In the genomic region with DNA sequence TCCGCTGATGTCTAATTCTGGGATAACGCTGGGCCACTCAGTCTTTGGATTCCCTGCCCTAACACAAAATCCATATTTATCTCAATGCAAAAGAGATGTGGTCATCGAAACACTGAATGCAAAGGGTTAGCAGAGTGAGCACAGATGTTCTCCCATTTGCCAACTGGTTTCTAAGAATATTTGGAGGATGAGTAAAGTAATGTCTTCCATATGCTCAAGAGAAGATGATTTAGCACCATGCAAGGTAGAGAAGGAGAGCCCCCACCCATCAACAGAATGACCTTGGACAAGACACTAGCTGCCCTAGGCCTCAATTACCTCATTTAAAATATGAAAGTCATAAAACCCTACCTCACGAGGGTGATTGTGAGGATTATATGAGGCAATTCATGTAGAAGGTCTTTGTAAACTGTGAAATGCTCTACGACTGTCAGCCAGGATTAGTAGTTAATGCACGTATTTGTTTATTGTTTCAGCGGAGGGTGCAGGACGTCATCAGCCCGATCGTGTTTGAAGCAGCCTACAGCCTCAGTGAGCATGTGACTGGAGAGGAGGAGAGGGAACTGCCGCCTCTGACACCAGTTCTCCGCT, we compare ENCODE assay signal across 1 cellular context.
TF ChIP-seq lines count a peak whose summit lies in the region.

No MANE protein-coding gene starts in this region.

TF ChIP-seq in HEK293, 187 proteins besides CTCF, POLR2A, EP300 and RAD21 (continued from another document):
- TF ChIP-seq, protein P1, sequence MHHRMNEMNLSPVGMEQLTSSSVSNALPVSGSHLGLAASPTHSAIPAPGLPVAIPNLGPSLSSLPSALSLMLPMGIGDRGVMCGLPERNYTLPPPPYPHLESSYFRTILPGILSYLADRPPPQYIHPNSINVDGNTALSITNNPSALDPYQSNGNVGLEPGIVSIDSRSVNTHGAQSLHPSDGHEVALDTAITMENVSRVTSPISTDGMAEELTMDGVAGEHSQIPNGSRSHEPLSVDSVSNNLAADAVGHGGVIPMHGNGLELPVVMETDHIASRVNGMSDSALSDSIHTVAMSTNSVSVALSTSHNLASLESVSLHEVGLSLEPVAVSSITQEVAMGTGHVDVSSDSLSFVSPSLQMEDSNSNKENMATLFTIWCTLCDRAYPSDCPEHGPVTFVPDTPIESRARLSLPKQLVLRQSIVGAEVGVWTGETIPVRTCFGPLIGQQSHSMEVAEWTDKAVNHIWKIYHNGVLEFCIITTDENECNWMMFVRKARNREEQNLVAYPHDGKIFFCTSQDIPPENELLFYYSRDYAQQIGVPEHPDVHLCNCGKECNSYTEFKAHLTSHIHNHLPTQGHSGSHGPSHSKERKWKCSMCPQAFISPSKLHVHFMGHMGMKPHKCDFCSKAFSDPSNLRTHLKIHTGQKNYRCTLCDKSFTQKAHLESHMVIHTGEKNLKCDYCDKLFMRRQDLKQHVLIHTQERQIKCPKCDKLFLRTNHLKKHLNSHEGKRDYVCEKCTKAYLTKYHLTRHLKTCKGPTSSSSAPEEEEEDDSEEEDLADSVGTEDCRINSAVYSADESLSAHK (tag by site-specific recombination; IDR thresholded peaks at IDR 0.05) = 0 out of 2 replicates have a peak, but pooled peaks have one; percentile 28
- TF ChIP-seq FEZF1 (tag by site-specific recombination; IDR thresholded peaks at IDR 0.05) = peak; percentile 96
- TF ChIP-seq ZBTB21 (tag by site-specific recombination; IDR thresholded peaks at IDR 0.05) = peak; percentile 79
- TF ChIP-seq ZFP69B (tag by site-specific recombination; IDR thresholded peaks at IDR 0.05) = peak; percentile 67; the same call in 1 of the 2 replicates
- TF ChIP-seq ZSCAN16 (tag by site-specific recombination; IDR thresholded peaks at IDR 0.05) = no peak; the same call in 1 of the 2 replicates
- TF ChIP-seq, protein P2, sequence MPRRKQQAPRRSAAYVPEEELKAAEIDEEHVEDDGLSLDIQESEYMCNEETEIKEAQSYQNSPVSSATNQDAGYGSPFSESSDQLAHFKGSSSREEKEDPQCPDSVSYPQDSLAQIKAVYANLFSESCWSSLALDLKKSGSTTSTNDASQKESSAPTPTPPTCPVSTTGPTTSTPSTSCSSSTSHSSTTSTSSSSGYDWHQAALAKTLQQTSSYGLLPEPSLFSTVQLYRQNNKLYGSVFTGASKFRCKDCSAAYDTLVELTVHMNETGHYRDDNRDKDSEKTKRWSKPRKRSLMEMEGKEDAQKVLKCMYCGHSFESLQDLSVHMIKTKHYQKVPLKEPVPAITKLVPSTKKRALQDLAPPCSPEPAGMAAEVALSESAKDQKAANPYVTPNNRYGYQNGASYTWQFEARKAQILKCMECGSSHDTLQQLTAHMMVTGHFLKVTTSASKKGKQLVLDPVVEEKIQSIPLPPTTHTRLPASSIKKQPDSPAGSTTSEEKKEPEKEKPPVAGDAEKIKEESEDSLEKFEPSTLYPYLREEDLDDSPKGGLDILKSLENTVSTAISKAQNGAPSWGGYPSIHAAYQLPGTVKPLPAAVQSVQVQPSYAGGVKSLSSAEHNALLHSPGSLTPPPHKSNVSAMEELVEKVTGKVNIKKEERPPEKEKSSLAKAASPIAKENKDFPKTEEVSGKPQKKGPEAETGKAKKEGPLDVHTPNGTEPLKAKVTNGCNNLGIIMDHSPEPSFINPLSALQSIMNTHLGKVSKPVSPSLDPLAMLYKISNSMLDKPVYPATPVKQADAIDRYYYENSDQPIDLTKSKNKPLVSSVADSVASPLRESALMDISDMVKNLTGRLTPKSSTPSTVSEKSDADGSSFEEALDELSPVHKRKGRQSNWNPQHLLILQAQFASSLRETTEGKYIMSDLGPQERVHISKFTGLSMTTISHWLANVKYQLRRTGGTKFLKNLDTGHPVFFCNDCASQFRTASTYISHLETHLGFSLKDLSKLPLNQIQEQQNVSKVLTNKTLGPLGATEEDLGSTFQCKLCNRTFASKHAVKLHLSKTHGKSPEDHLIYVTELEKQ (tag by site-specific recombination; IDR thresholded peaks at IDR 0.05; ENCODE audit: borderline replicate concordance) = peak; percentile 49; the same call in 1 of the 2 replicates
- TF ChIP-seq ZFP3 (tag by site-specific recombination; IDR thresholded peaks at IDR 0.05; ENCODE audit: low read depth) = no peak
- peak; percentile 54; the same call in 1 of the 2 replicates for TF ChIP-seq TCF7L2 (IDR thresholded peaks at IDR 0.05; ENCODE audit: borderline replicate concordance, low read depth, low read length)
- no peak for TF ChIP-seq ZSCAN23 (tag by site-specific recombination; IDR thresholded peaks at IDR 0.05)
- peak; percentile 45; the same call in 1 of the 2 replicates for TF ChIP-seq OVOL3 (tag by site-specific recombination; IDR thresholded peaks at IDR 0.05)
- no peak for TF ChIP-seq ZNF112 (tag by site-specific recombination; IDR thresholded peaks at IDR 0.05)
- TF ChIP-seq OSR2 (tag by site-specific recombination; IDR thresholded peaks at IDR 0.05) = peak; percentile 82
- peak; percentile 48 for TF ChIP-seq ZBTB17 (tag by site-specific recombination; IDR thresholded peaks at IDR 0.05)
- TF ChIP-seq GLI4 (tag by site-specific recombination; IDR thresholded peaks at IDR 0.05) = no peak
- TF ChIP-seq YY2 (tag by site-specific recombination; IDR thresholded peaks at IDR 0.05) = no peak
- no peak for TF ChIP-seq ZNF10 (tag by site-specific recombination; IDR thresholded peaks at IDR 0.05)
